ENCODE assay signal across 26 cellular contexts in genomic region chr11:60371854-60372253, GRCh38. TPM values are rescaled to one million over a fixed set of nuclear protein-coding genes. Genes with fewer than 3 reads are reported as not detected.
DNase-seq lines count a peak whose midpoint lies in the region; ATAC-seq and TF ChIP-seq lines count a peak whose summit lies in the region.
"Had no signal": no experiment of that assay in that cellular context is flagged by ENCODE, and none has a peak within 500 bp of the region (broad histone marks: within the 10 kb centered on the region; RNA-seq: fewer than 3 reads in every experiment).

No MANE protein-coding gene starts in this region.

- ATAC-seq in GM19324 (IDR thresholded peaks at IDR 0.05; ENCODE audit: low FRiP score, unreplicated experiment) (no peak), HG03521 (IDR thresholded peaks at IDR 0.05; ENCODE audit: unreplicated experiment) (no peak), HG02852 (IDR thresholded peaks at IDR 0.05; ENCODE audit: unreplicated experiment) (no peak)
- ATAC-seq: GM12878 had no signal

- H3K4me3 Mint-ChIP-seq in CD14-positive monocyte, result no peak overlapping the region
- H3K4me3 Mint-ChIP-seq: H9, HFFc6 had no signal

- H3K36me3 Mint-ChIP-seq in CD14-positive monocyte, result peaks cover 9 to 21% of the 10 kb centered on the region in 2 donors

- H3K27ac Mint-ChIP-seq in CD14-positive monocyte, result peak overlapping the region; percentile 60 to 92 (median 83)
- H3K27ac Mint-ChIP-seq: H9, HFFc6 had no signal

- peaks cover 0 to 4% (median 0%) of the 10 kb centered on the region in 3 donors for H3K27me3 Mint-ChIP-seq in CD14-positive monocyte (ENCODE audit: low read depth in 3 of 3)

- intact Hi-C loops in CD14-positive monocyte (cut with micrococcal nuclease), result no loop called here
- intact Hi-C loops in colonic mucosa (cut with DNase I), result no loop called here

- H3K27me3 ChIP-seq in colonic mucosa (no peaks in the 10 kb centered on the region), osteoblast (ENCODE audit: insufficient read depth, low read length) (no peaks in the 10 kb centered on the region), MG63 (no peaks in the 10 kb centered on the region)

- H3K4me1 Mint-ChIP-seq in CD14-positive monocyte, result peaks cover 58% of the 10 kb centered on the region

- H3K4me3 ChIP-seq in LNCaP clone FGC (ENCODE audit: low read depth, low read length) (peak overlapping the region; percentile 25; the same call in 1 of the 2 replicates), colonic mucosa (no peak overlapping the region), osteoblast (ENCODE audit: insufficient read depth, low read length) (no peak overlapping the region), MG63 (no peak overlapping the region)
- H3K4me3 ChIP-seq: GM12878, GM23248 had no signal

- H3K9me3 Mint-ChIP-seq in CD14-positive monocyte, result peaks cover 8 to 23% (median 16%) of the 10 kb centered on the region in 7 donors

- H4K20me1 ChIP-seq in osteoblast (ENCODE audit: insufficient read depth, low read length), result no peaks in the 10 kb centered on the region

- H3K9ac ChIP-seq in colonic mucosa (ENCODE audit: low read depth in 2 of 2, low read length in 2 of 2), result no peak overlapping the region
- H3K9ac ChIP-seq: GM23248 had no signal

- no peak overlapping the region for H2AFZ ChIP-seq in osteoblast (ENCODE audit: low read length)
- H2AFZ ChIP-seq: GM23248 had no signal

- H3K4me1 ChIP-seq in colonic mucosa (no peaks in the 10 kb centered on the region), osteoblast (ENCODE audit: insufficient read depth, low read length) (no peaks in the 10 kb centered on the region)

- TF ChIP-seq CTCF in CD14-positive monocyte (IDR thresholded peaks at IDR 0.05) (no peak), LNCaP clone FGC (IDR thresholded peaks at IDR 0.05; ENCODE audit: control insufficient read depth, extremely low read depth, insufficient read depth) (no peak), colonic mucosa (IDR thresholded peaks at IDR 0.05) (no peak), osteoblast (IDR thresholded peaks at IDR 0.05; ENCODE audit: extremely low read depth, low read depth, low read length) (no peak)

- H3K36me3 ChIP-seq in colonic mucosa, result no peaks in the 10 kb centered on the region
- H3K36me3 ChIP-seq in osteoblast (ENCODE audit: insufficient read depth, low read length), result no peaks in the 10 kb centered on the region
- H3K36me3 ChIP-seq in MG63, result no peaks in the 10 kb centered on the region

- DNase-seq in CD14-positive monocyte (ENCODE audit: low spot score) (no peak), LNCaP clone FGC (ENCODE audit: low read depth) (peak; percentile 79), colonic mucosa (no peak), osteoblast (ENCODE audit: insufficient read length, low spot score, missing footprints) (peak; percentile 11), MG63 (no peak)
- DNase-seq: ACHN, DND-41, GM23248, H9, HFFc6, KG1, NCI-H1417, NCI-H1694 treated with DMSO at 0.1 percent for 48 hours, NCI-H2081 treated with DMSO at 0.1 percent for 48 hours, NCI-H2171 treated with DMSO at 0.1 percent for 48 hours, NCI-H526, OCI-M1, Right ventricle myocardium superior had no signal

- H3K4me2 ChIP-seq in osteoblast (ENCODE audit: insufficient read depth, low read length), result no peak overlapping the region

- no peaks in the 10 kb centered on the region for H3K79me2 ChIP-seq in osteoblast (ENCODE audit: insufficient read depth, low read length)

- H3K27ac ChIP-seq in colonic mucosa (peak overlapping the region; percentile 9), osteoblast (ENCODE audit: low read depth, low read length) (no peak overlapping the region)
- H3K27ac ChIP-seq: GM23248, HL-60 had no signal

- no peaks in the 10 kb centered on the region for H3K9me3 ChIP-seq in colonic mucosa
- no peaks in the 10 kb centered on the region for H3K9me3 ChIP-seq in osteoblast (ENCODE audit: low read depth, low read length)
- no peaks in the 10 kb centered on the region for H3K9me3 ChIP-seq in MG63

RNA-seq across cellular contexts. Expression of gene MS4A7, which starts 6.5 kb away (rescaled TPM):
- polyA plus RNA-seq in CD14-positive monocyte, result 100 to 1,000 TPM; 504 to 596 TPM
- total RNA-seq in colonic mucosa, result 10 to 100 TPM in 1 of 2 donors, 1 to 10 TPM in 1; 3.3 to 12.6 TPM
- under 0.01 and 0.36 TPM in 2 replicates for total RNA-seq in osteoblast
- total RNA-seq in MG63 (2014; rRNA removed; shearing (Covaris generic); ENCODE audit: low replicate concordance), result not detected in 2 replicates
- total RNA-seq: GM23248, H9, HFFc6, M059J, RPMI7951, SK-MEL-5 had no signal
- polyA plus RNA-seq: GM23248 had no signal

RNA-seq across cellular contexts. Expression of gene MS4A14, which starts 24.4 kb away (rescaled TPM):
- polyA plus RNA-seq in CD14-positive monocyte, result 1 to 10 TPM; 3.0 to 7.5 TPM
- 1 to 10 TPM in 1 of 2 donors, under 1 TPM in 1; 0.17 to 1.1 TPM for total RNA-seq in colonic mucosa
- total RNA-seq in osteoblast, result not detected in 2 replicates
- not detected in 2 replicates for total RNA-seq in MG63 (2014; rRNA removed; shearing (Covaris generic); ENCODE audit: low replicate concordance)
- total RNA-seq: GM23248, H9, HFFc6, M059J, RPMI7951, SK-MEL-5 had no signal
- polyA plus RNA-seq: GM23248 had no signal

RNA-seq across cellular contexts. Expression of gene MS4A6E, which starts 44.8 kb away (rescaled TPM):
- polyA plus RNA-seq in CD14-positive monocyte, result not detected
- total RNA-seq in colonic mucosa, result not detected
- not detected in 2 replicates for total RNA-seq in osteoblast
- not detected in 2 replicates for total RNA-seq in MG63 (2014; rRNA removed; shearing (Covaris generic); ENCODE audit: low replicate concordance)
- total RNA-seq: GM12878, GM23248, H9, HFFc6, Right ventricle myocardium superior, RPMI7951, SK-MEL-5 had no signal
- polyA plus RNA-seq: GM23248 had no signal

RNA-seq across cellular contexts. Expression of gene MS4A5, which starts 57.5 kb away (rescaled TPM):
- polyA plus RNA-seq in CD14-positive monocyte, result not detected
- not detected for total RNA-seq in colonic mucosa
- not detected in 2 replicates for total RNA-seq in osteoblast
- not detected in 2 replicates for total RNA-seq in MG63 (2014; rRNA removed; shearing (Covaris generic); ENCODE audit: low replicate concordance)
- total RNA-seq: GM12878, GM23248, H9, HFFc6, M059J, Right ventricle myocardium superior, RPMI7951, SK-MEL-5 had no signal
- polyA plus RNA-seq: GM12878, GM23248 had no signal

Comparison
In these comparisons a context has a peak if more than half of its experiments do, and no peak if none do; other contexts are left out.
1. DNase-seq: peak in LNCaP clone FGC (single experiment) and osteoblast (single experiment); none in CD14-positive monocyte (single experiment), colonic mucosa (single experiment) and MG63 (single experiment).